In the genomic region with DNA sequence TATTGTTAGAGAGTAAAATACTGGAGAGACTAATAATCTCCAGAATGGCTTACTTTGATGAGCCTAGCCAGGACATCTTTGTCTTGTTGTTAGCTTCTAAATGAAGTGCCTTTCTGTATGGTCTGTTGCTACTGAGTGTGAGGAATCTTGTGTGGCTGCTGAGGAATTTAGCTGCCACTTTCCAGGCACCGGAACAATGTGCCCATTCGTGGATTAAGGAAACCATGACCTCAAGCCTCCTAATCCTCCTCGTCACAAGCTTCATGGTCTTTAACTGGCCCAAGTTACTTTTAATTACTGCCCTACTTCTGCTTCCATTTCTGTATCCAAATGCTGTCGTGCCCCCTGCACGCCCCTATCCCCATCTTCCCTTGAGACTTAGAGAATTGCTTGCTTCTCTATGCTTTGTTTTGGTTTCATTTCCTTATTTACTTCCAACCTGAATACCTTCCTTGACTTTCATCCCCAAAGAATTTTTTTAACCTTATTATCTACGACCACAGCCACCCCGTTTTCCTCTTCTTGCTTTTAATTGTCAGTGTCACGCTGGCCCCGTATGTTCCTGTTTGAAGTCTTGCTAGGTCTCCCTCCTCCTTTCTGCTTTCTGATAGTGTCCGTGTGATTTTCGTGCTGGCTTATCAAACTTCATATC, we compare ENCODE assay signal across 9 cellular contexts. TPM values are rescaled to one million over a fixed set of nuclear protein-coding genes. Genes with fewer than 3 reads are reported as not detected.
A peak's percentile ranks its signal among the peaks of the same experiment; 100 is the strongest.
DNase-seq lines count a peak whose midpoint lies in the region; TF ChIP-seq lines count a peak whose summit lies in the region.
"Had no signal": no experiment of that assay in that cellular context is flagged by ENCODE, and none has a peak within 500 bp of the region (broad histone marks: within the 10 kb centered on the region; RNA-seq: fewer than 3 reads in every experiment).

No MANE protein-coding gene starts in this region.

- H3K23ac ChIP-seq in mesenchymal stem cell (ENCODE audit: low read length in 2 of 2), result no peak overlapping the region

- no peak overlapping the region for H2AK5ac ChIP-seq in mesenchymal stem cell (ENCODE audit: low read length, severe bottlenecking)

- no peak for TF ChIP-seq EP300 in tibial nerve (IDR thresholded peaks at IDR 0.05)

- H3K9ac ChIP-seq in mesenchymal stem cell (ENCODE audit: low read length), result peak overlapping the region; percentile 55

- H3K9me3 ChIP-seq in mesenchymal stem cell (ENCODE audit: control insufficient read depth, low read length) (no peaks in the 10 kb centered on the region), tibial nerve (peaks cover 0 to 4% (median 0%) of the 10 kb centered on the region in 4 donors), uterus (no peaks in the 10 kb centered on the region)

- H3K4me1 ChIP-seq in mesenchymal stem cell (ENCODE audit: control insufficient read depth, insufficient read depth, low read depth, low read length) (peaks cover 2% of the 10 kb centered on the region), tibial nerve (peaks cover 0 to 22% (median 4%) of the 10 kb centered on the region in 4 donors), uterus (peaks cover 0 to 3% of the 10 kb centered on the region in 2 donors)

- no peak overlapping the region for H3K4ac ChIP-seq in mesenchymal stem cell (ENCODE audit: low read depth in 1 of 2, low read length in 2 of 2)

- intact Hi-C loops in uterus (cut with DNase I; ENCODE audit: low total_unique reads), result no loop called here

- peak overlapping the region; percentile 52 to 88 for H3K18ac ChIP-seq in mesenchymal stem cell (ENCODE audit: low read depth in 1 of 2, low read length in 2 of 2)

- H4K91ac ChIP-seq in mesenchymal stem cell (ENCODE audit: low read length), result no peak overlapping the region

- no peak overlapping the region for H2BK120ac ChIP-seq in mesenchymal stem cell (ENCODE audit: low read depth, low read length)

- peak; percentile 30 for DNase-seq in NOMO-1 treated with DMSO at 0.1 percent for 48 hours (lab: John Stamatoyannopoulos, UW; ENCODE audit: unreplicated experiment)
- DNase-seq in NOMO-1 treated with dmso at 0.1 percent for 144 hours (lab: John Stamatoyannopoulos, UW; ENCODE audit: unreplicated experiment), result no peak
- DNase-seq in coronary artery (ENCODE audit: low spot score), result no peak
- DNase-seq in mesenchymal stem cell, result peak; percentile 73
- no peak for DNase-seq in tibial nerve (ENCODE audit: low spot score in 2 of 2)
- no peak for DNase-seq in NCI-H2196 treated with DMSO at 0.1 percent for 48 hours (lab: John Stamatoyannopoulos, UW; ENCODE audit: unreplicated experiment)
- DNase-seq in uterus, result no peak
- no peak for DNase-seq in OCI-M2 (lab: John Stamatoyannopoulos, UW; ENCODE audit: unreplicated experiment)

- TF ChIP-seq CTCF in coronary artery (IDR thresholded peaks at IDR 0.05) (no peak), tibial nerve (IDR thresholded peaks at IDR 0.05) (no peak), uterus (IDR thresholded peaks at IDR 0.05) (no peak)

- no peak overlapping the region for H2BK15ac ChIP-seq in mesenchymal stem cell (ENCODE audit: low read depth, poor library complexity, severe bottlenecking)

- H4K8ac ChIP-seq in mesenchymal stem cell (ENCODE audit: low read length), result no peak overlapping the region

- H2BK12ac ChIP-seq in mesenchymal stem cell (ENCODE audit: low read length in 2 of 2), result peak overlapping the region in 1 of 2 experiments; percentile 42

- H3K27me3 ChIP-seq in mesenchymal stem cell (ENCODE audit: control insufficient read depth in 1 of 2, insufficient read depth in 1 of 2, low read length in 2 of 2) (no peaks in the 10 kb centered on the region), tibial nerve (no peaks in the 10 kb centered on the region), uterus (no peaks in the 10 kb centered on the region)

- 47% methylated on average over 9 of the region's 11 CpGs for WGBS in mesenchymal stem cell
- 27 to 28% methylated on average over 11 of the region's 11 CpGs for WGBS in tibial nerve, 2 donors

- TF ChIP-seq POLR2A in tibial nerve (IDR thresholded peaks at IDR 0.05) (no peak), uterus (IDR thresholded peaks at IDR 0.05) (no peak)

- H3K14ac ChIP-seq in mesenchymal stem cell (ENCODE audit: low read length in 2 of 2), result peak overlapping the region in 1 of 2 experiments; percentile 57

- H3K4me3 ChIP-seq in coronary artery (peak overlapping the region; percentile 55), mesenchymal stem cell (ENCODE audit: insufficient read depth in 1 of 2, low read depth in 1 of 2, low read length in 2 of 2) (peak overlapping the region in 1 of 2 experiments; percentile 60), tibial nerve (peak overlapping the region in 3 of 4 donors; percentile 8 to 42 (median 9)), uterus (peak overlapping the region in 1 of 2 donors; percentile 1)

- H3K27ac ChIP-seq in coronary artery (peak overlapping the region; percentile 21 to 27), mesenchymal stem cell (ENCODE audit: low read length, poor library complexity, severe bottlenecking) (no peak overlapping the region), tibial nerve (peak overlapping the region in 2 of 4 donors; percentile 44 to 51), uterus (peak overlapping the region in 1 of 2 donors; percentile 18)
- H3K27ac ChIP-seq: epithelial cell of prostate had no signal

- H3K79me1 ChIP-seq in mesenchymal stem cell (replicated peaks; ENCODE audit: low read length, poor library complexity, severe bottlenecking), result peaks cover 21% of the 10 kb centered on the region

- H3K36me3 ChIP-seq in mesenchymal stem cell (ENCODE audit: control insufficient read depth in 1 of 2, insufficient read depth in 2 of 2, low read depth in 1 of 2, low read length in 2 of 2), result peaks cover 1 to 5% of the 10 kb centered on the region in 2 experiments
- peaks cover 0 to 13% (median 0%) of the 10 kb centered on the region in 3 donors for H3K36me3 ChIP-seq in tibial nerve
- no peaks in the 10 kb centered on the region for H3K36me3 ChIP-seq in uterus

- H3K4me2 ChIP-seq in mesenchymal stem cell (ENCODE audit: low read length, poor library complexity, severe bottlenecking), result no peak overlapping the region

- no peak overlapping the region for H2BK5ac ChIP-seq in mesenchymal stem cell (ENCODE audit: low read depth, low read length, poor library complexity, severe bottlenecking)

- no peak overlapping the region for H2AFZ ChIP-seq in mesenchymal stem cell (ENCODE audit: low read depth, low read length)

RNA-seq across cellular contexts. Expression of a gene that starts 40.0 kb away (rescaled TPM):
- polyA plus RNA-seq in mesenchymal stem cell (2013, experiment 1 of 2), result 12.7 TPM
- polyA plus RNA-seq in mesenchymal stem cell (2013, experiment 2 of 2), result 12.3 TPM
- total RNA-seq in tibial nerve (10 to 100 TPM; 26.7 to 40.2 (median 35.5) TPM), uterus (10 to 100 TPM; 22.9 to 42.0 (median 29.0) TPM)

Comparison
In these comparisons a context has a peak if more than half of its experiments do, and no peak if none do; other contexts are left out.
1. DNase-seq: peak in NOMO-1 treated with DMSO at 0.1 percent for 48 hours (single experiment) and mesenchymal stem cell (single experiment); none in NOMO-1 treated with dmso at 0.1 percent for 144 hours (single experiment), coronary artery (single experiment), tibial nerve (0 of 2), NCI-H2196 treated with DMSO at 0.1 percent for 48 hours (single experiment), uterus (0 of 2) and OCI-M2 (single experiment).